Comparison of ENCODE assay signal across 8 cellular contexts in genomic region chr4:101346562-101347266, GRCh38. TPM values are rescaled to one million over a fixed set of nuclear protein-coding genes. Genes with fewer than 3 reads are reported as not detected.
DNase-seq lines count a peak whose midpoint lies in the region; ATAC-seq lines count a peak whose summit lies in the region.

No MANE protein-coding gene starts in this region.

- H3K4me3 Mint-ChIP-seq in activated CD4-positive, alpha-beta T cell treated with anti-CD3 and anti-CD28 coated beads, Interleukin-2, amount 10 ng/mL, durations not matched to agents 7 days and 5 days: peak overlapping the region; percentile 97

- CTCF ChIA-PET in activated CD4-positive, alpha-beta T cell treated with anti-CD3 and anti-CD28 coated beads, Interleukin-2, amount 10 ng/mL, durations not matched to agents 7 days and 5 days (lab: Charles Lee): no interaction called here

- peak overlapping the region; percentile 92 for H3K27ac Mint-ChIP-seq in activated CD4-positive, alpha-beta T cell treated with anti-CD3 and anti-CD28 coated beads, Interleukin-2, amount 10 ng/mL, durations not matched to agents 7 days and 5 days

- H3K4me1 Mint-ChIP-seq in activated CD4-positive, alpha-beta T cell treated with anti-CD3 and anti-CD28 coated beads, Interleukin-2, amount 10 ng/mL, durations not matched to agents 7 days and 5 days: peaks cover 35% of the 10 kb centered on the region

- peaks cover 8% of the 10 kb centered on the region for H3K36me3 Mint-ChIP-seq in activated CD4-positive, alpha-beta T cell treated with anti-CD3 and anti-CD28 coated beads, Interleukin-2, amount 10 ng/mL, durations not matched to agents 7 days and 5 days (ENCODE audit: low read depth)

- POLR2A ChIA-PET in activated CD4-positive, alpha-beta T cell treated with anti-CD3 and anti-CD28 coated beads, Interleukin-2, amount 10 ng/mL, durations not matched to agents 7 days and 5 days (lab: Charles Lee): interaction anchor here (0.7 kb wide), 1 partner anchor 237 kb away, joined by 3 read pairs; no protein-coding TSS in a partner anchor

- H3K27me3 Mint-ChIP-seq in activated CD4-positive, alpha-beta T cell treated with anti-CD3 and anti-CD28 coated beads, Interleukin-2, amount 10 ng/mL, durations not matched to agents 7 days and 5 days: peaks cover 46% of the 10 kb centered on the region

- peak; percentile 1 for ATAC-seq in HG02623 (IDR thresholded peaks at IDR 0.05; ENCODE audit: unreplicated experiment)

- no peaks in the 10 kb centered on the region for H3K9me3 Mint-ChIP-seq in activated CD4-positive, alpha-beta T cell treated with anti-CD3 and anti-CD28 coated beads, Interleukin-2, amount 10 ng/mL, durations not matched to agents 7 days and 5 days

- DNase-seq in DMS153 (lab: John Stamatoyannopoulos, UW) (peak; percentile 37), DMS153 treated with DMSO at 0.1 percent for 48 hours (lab: John Stamatoyannopoulos, UW; ENCODE audit: unreplicated experiment) (no peak), NCI-H146 (lab: John Stamatoyannopoulos, UW) (peak; percentile 55), ecto neural progenitor cell (ENCODE audit: low spot score) (peak; percentile 76), lung microvascular endothelial cell (ENCODE audit: low read depth in 2 of 2) (peak; percentile 63 to 65)
- DNase-seq in activated CD4-positive, alpha-beta T cell treated with anti-CD3 and anti-CD28 coated beads, Interleukin-2, amount 10 ng/mL, durations not matched to agents 7 days and 5 days: peak; percentile 59
- DNase-seq in stimulated activated CD8-positive, alpha-beta memory T cell treated with anti-CD3 and anti-CD28 coated beads, Interleukin-15, amount 100 ng/mL, for 1 hour (ENCODE audit: low read depth): peak; percentile 34

RNA-seq across cellular contexts. Expression of gene PPP3CA, which starts 0.6 kb away (rescaled TPM):
- 10 to 100 TPM; 24.6 to 25.9 TPM for total RNA-seq in activated CD4-positive, alpha-beta T cell treated with anti-CD3 and anti-CD28 coated beads, Interleukin-2, amount 10 ng/mL, durations not matched to agents 7 days and 5 days
- total RNA-seq in lung microvascular endothelial cell: 36.2 and 48.8 TPM in 2 replicates
